ENCODE assay signal across 10 cellular contexts in the genomic region with DNA sequence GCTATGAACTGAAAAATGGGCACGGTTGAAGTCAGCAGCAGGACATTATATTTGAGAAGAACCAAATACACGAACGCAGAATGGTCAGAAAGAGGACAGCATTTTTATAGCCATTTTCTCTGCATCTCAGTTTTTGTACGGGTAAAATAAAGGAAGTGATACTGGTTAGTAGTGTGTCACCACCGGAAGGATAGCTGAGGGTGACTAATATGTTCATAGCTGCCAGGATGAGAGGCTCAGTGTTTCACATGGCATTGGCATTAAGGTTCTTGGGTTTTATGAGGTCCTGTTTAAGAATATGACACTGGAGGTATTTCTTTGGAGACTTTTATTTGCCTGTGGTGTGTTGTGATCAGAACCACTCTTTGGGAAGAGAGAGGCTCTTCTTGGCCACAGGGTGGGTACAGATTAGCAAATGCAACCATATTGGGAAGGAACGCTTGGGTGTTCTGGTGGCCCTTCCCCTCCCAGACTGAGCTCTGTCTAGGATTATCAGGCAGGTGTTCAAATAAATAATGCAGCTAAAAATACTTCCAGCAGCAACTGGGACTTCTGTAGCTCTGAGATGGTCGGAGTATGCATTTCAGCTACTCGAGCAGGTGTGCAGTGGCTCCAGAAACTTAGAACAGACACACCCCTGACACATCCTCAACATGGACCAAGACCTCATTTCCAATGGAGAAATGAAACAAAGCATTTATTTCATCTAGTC.
DNase-seq lines count a peak whose midpoint lies in the region; ATAC-seq and TF ChIP-seq lines count a peak whose summit lies in the region.
"Had no signal": no experiment of that assay in that cellular context is flagged by ENCODE, and none has a peak within 500 bp of the region (broad histone marks: within the 10 kb centered on the region; RNA-seq: fewer than 3 reads in every experiment).

No MANE protein-coding gene starts in this region.

- intact Hi-C loops in upper lobe of right lung (cut with DNase I): no loop called here
- intact Hi-C loops in Right ventricle myocardium inferior (cut with DNase I): no loop called here

- H2AFZ ChIP-seq in neuronal stem cell (ENCODE audit: low read length): no peak overlapping the region

- no peak for DNase-seq in activated CD8-positive, alpha-beta memory T cell treated with anti-CD3 and anti-CD28 coated beads, Interleukin-2, amount 10 ng/mL, durations not matched to agents 7 days and 5 days
- no peak for DNase-seq in activated CD8-positive, alpha-beta memory T cell treated with anti-CD3 and anti-CD28 coated beads, Interleukin-2, amount 50 U/mL, for 4 hours
- DNase-seq in upper lobe of right lung: no peak
- DNase-seq in neuronal stem cell (ENCODE audit: low spot score): no peak
- no peak for DNase-seq in glomerular visceral epithelial cell (ENCODE audit: extremely low spot score)
- no peak for DNase-seq in Right ventricle myocardium inferior (ENCODE audit: missing footprints)

- H3K9ac ChIP-seq in neuronal stem cell (ENCODE audit: low read depth, low read length, poor library complexity): no peak overlapping the region

- no peak overlapping the region for H3K4me2 ChIP-seq in neuronal stem cell (ENCODE audit: insufficient read depth, low read length, poor library complexity, severe bottlenecking)

- ATAC-seq in activated CD8-positive, alpha-beta memory T cell treated with anti-CD3 and anti-CD28 coated beads, Interleukin-2, amount 10 ng/mL, durations not matched to agents 7 days and 5 days: peak; percentile 33
- ATAC-seq in HG03442 (IDR thresholded peaks at IDR 0.05; ENCODE audit: unreplicated experiment) (peak; percentile 88), upper lobe of right lung (peak; percentile 76), Right ventricle myocardium inferior (no peak)
- ATAC-seq in activated T-helper 17 cell treated with anti-CD3 and anti-CD28 coated beads, Interleukin-2, amount 50 U/mL, for 72 hours (replicated peaks): peak; percentile 38

- H2BK12ac ChIP-seq in neuronal stem cell (ENCODE audit: low read length): no peak overlapping the region

- H3K9me3 Mint-ChIP-seq in activated CD8-positive, alpha-beta memory T cell treated with anti-CD3 and anti-CD28 coated beads, Interleukin-2, amount 10 ng/mL, durations not matched to agents 7 days and 5 days (ENCODE audit: low read depth): peaks cover 2% of the 10 kb centered on the region
- no peaks in the 10 kb centered on the region for H3K9me3 Mint-ChIP-seq in activated T-helper 17 cell treated with anti-CD3 and anti-CD28 coated beads, Interleukin-2, amount 50 U/mL, for 72 hours

- CTCF ChIA-PET in activated CD8-positive, alpha-beta memory T cell treated with anti-CD3 and anti-CD28 coated beads, Interleukin-2, amount 10 ng/mL, durations not matched to agents 7 days and 5 days (lab: Charles Lee): no interaction called here

- H3K27ac ChIP-seq in upper lobe of right lung: no peak overlapping the region
- H3K27ac ChIP-seq in neuronal stem cell (replicated peaks; ENCODE audit: low read length): no peak overlapping the region
- H3K27ac ChIP-seq: neutrophil had no signal

- no peak for TF ChIP-seq CTCF in upper lobe of right lung (IDR thresholded peaks at IDR 0.05)

- H4K91ac ChIP-seq in neuronal stem cell (ENCODE audit: low read depth, low read length, poor library complexity): no peak overlapping the region

- H3K36me3 Mint-ChIP-seq in activated CD8-positive, alpha-beta memory T cell treated with anti-CD3 and anti-CD28 coated beads, Interleukin-2, amount 10 ng/mL, durations not matched to agents 7 days and 5 days: no peaks in the 10 kb centered on the region
- H3K36me3 Mint-ChIP-seq in activated T-helper 17 cell treated with anti-CD3 and anti-CD28 coated beads, Interleukin-2, amount 50 U/mL, for 72 hours (ENCODE audit: low read depth): no peaks in the 10 kb centered on the region

- no peak overlapping the region for H3K27ac Mint-ChIP-seq in activated CD8-positive, alpha-beta memory T cell treated with anti-CD3 and anti-CD28 coated beads, Interleukin-2, amount 10 ng/mL, durations not matched to agents 7 days and 5 days
- no peak overlapping the region for H3K27ac Mint-ChIP-seq in activated T-helper 17 cell treated with anti-CD3 and anti-CD28 coated beads, Interleukin-2, amount 50 U/mL, for 72 hours

- no peaks in the 10 kb centered on the region for H3K27me3 ChIP-seq in upper lobe of right lung
- no peaks in the 10 kb centered on the region for H3K27me3 ChIP-seq in neuronal stem cell (ENCODE audit: control insufficient read depth in 3 of 3, insufficient read depth in 3 of 3, low read depth in 1 of 3, low read length in 3 of 3)
- H3K27me3 ChIP-seq: cardiac muscle cell had no signal

- peaks cover 12% of the 10 kb centered on the region for H3K4me1 Mint-ChIP-seq in activated CD8-positive, alpha-beta memory T cell treated with anti-CD3 and anti-CD28 coated beads, Interleukin-2, amount 10 ng/mL, durations not matched to agents 7 days and 5 days
- no peaks in the 10 kb centered on the region for H3K4me1 Mint-ChIP-seq in activated T-helper 17 cell treated with anti-CD3 and anti-CD28 coated beads, Interleukin-2, amount 50 U/mL, for 72 hours

- no peak overlapping the region for H3K14ac ChIP-seq in neuronal stem cell (ENCODE audit: low read length)

- no peak overlapping the region for H2BK120ac ChIP-seq in neuronal stem cell (ENCODE audit: low read depth, low read length)

- no peak overlapping the region for H2AK5ac ChIP-seq in neuronal stem cell (ENCODE audit: low read depth, low read length)

- H3K4me3 ChIP-seq in upper lobe of right lung: no peak overlapping the region
- H3K4me3 ChIP-seq in neuronal stem cell (ENCODE audit: low read length in 2 of 2): no peak overlapping the region
- H3K4me3 ChIP-seq: cardiac muscle cell had no signal

- H3K23ac ChIP-seq in neuronal stem cell (ENCODE audit: low read depth, low read length, poor library complexity): no peak overlapping the region

- no CpG with 5 or more reads among the region's 8 CpGs for WGBS in neuronal stem cell (ENCODE audit: extremely low coverage in 2 of 2, insufficient read length in 2 of 2, insufficient replicate concordance in 1 of 2), 2 donors

- H3K4me1 ChIP-seq in upper lobe of right lung (peaks cover 39% of the 10 kb centered on the region), neuronal stem cell (ENCODE audit: control insufficient read depth in 2 of 2, insufficient read depth in 1 of 2, low read depth in 1 of 2, low read length in 2 of 2) (peaks cover 10 to 16% of the 10 kb centered on the region in 2 donors)

- no peaks in the 10 kb centered on the region for H3K79me1 ChIP-seq in neuronal stem cell (ENCODE audit: low read depth, low read length)

- no peak overlapping the region for H2BK15ac ChIP-seq in neuronal stem cell (ENCODE audit: low read length)

- no peak overlapping the region for H3K4me3 Mint-ChIP-seq in activated CD8-positive, alpha-beta memory T cell treated with anti-CD3 and anti-CD28 coated beads, Interleukin-2, amount 10 ng/mL, durations not matched to agents 7 days and 5 days
- no peak overlapping the region for H3K4me3 Mint-ChIP-seq in activated T-helper 17 cell treated with anti-CD3 and anti-CD28 coated beads, Interleukin-2, amount 50 U/mL, for 72 hours

- H3K18ac ChIP-seq in neuronal stem cell (ENCODE audit: low read length): no peak overlapping the region

- no peak overlapping the region for H4K8ac ChIP-seq in neuronal stem cell (ENCODE audit: low read depth, low read length)

- H3K27me3 Mint-ChIP-seq in activated CD8-positive, alpha-beta memory T cell treated with anti-CD3 and anti-CD28 coated beads, Interleukin-2, amount 10 ng/mL, durations not matched to agents 7 days and 5 days: no peaks in the 10 kb centered on the region
- H3K27me3 Mint-ChIP-seq in activated T-helper 17 cell treated with anti-CD3 and anti-CD28 coated beads, Interleukin-2, amount 50 U/mL, for 72 hours: no peaks in the 10 kb centered on the region

- H3K9me3 ChIP-seq in upper lobe of right lung (no peaks in the 10 kb centered on the region), neuronal stem cell (replicated peaks in 1 of 2; ENCODE audit: control insufficient read depth in 2 of 2, insufficient read depth in 1 of 2, low read depth in 1 of 2, low read length in 2 of 2) (no peaks in the 10 kb centered on the region)
- H3K9me3 ChIP-seq: neutrophil had no signal

- no peaks in the 10 kb centered on the region for H3K36me3 ChIP-seq in upper lobe of right lung
- no peaks in the 10 kb centered on the region for H3K36me3 ChIP-seq in neuronal stem cell (replicated peaks in 1 of 2; ENCODE audit: control insufficient read depth in 2 of 2, insufficient read depth in 2 of 2, low read length in 2 of 2)
- H3K36me3 ChIP-seq: cardiac muscle cell, neutrophil had no signal

- no peak overlapping the region for H3K4ac ChIP-seq in neuronal stem cell (ENCODE audit: low read length)

- no peak overlapping the region for H2BK5ac ChIP-seq in neuronal stem cell (ENCODE audit: low read length)
